8 cellular contexts compared by ENCODE assay signal in genomic region chrX:77447339-77448149, GRCh38. TPM values are rescaled to one million over a fixed set of nuclear protein-coding genes. Genes with fewer than 3 reads are reported as not detected.
A peak's percentile ranks its signal among the peaks of the same experiment; 100 is the strongest.
DNase-seq lines count a peak whose midpoint lies in the region; ATAC-seq and TF ChIP-seq lines count a peak whose summit lies in the region.

Gene FGF16, plus strand, starts transcription at chrX:77447389. Its CDS starts 286 bp downstream, at chrX:77447675.

- H3K4me2 ChIP-seq in fibroblast of lung (ENCODE audit: extremely low read depth, insufficient read depth, low read length) (peak within 1 kb of the TSS; percentile 69), osteoblast (ENCODE audit: insufficient read depth, low read length) (peak within 1 kb of the TSS; percentile 84), PC-3 (ENCODE audit: low read length) (no peak within 1 kb of the TSS)

- H4K20me1 ChIP-seq in fibroblast of lung (ENCODE audit: control insufficient read depth, extremely low read depth, insufficient read depth, low read length) (no peaks in the 10 kb centered on the region), osteoblast (ENCODE audit: insufficient read depth, low read length) (no peaks in the 10 kb centered on the region), PC-3 (ENCODE audit: low read length) (no peaks in the 10 kb centered on the region)

- peaks cover 36% of the 10 kb centered on the region for H3K4me1 Mint-ChIP-seq in CD14-positive monocyte

- no peaks in the 10 kb centered on the region for H3K79me2 ChIP-seq in fibroblast of lung (ENCODE audit: control insufficient read depth, insufficient read depth, low read length)
- H3K79me2 ChIP-seq in osteoblast (ENCODE audit: insufficient read depth, low read length), result no peaks in the 10 kb centered on the region
- no peaks in the 10 kb centered on the region for H3K79me2 ChIP-seq in PC-3 (ENCODE audit: low read length)

- no peak for DNase-seq in CD14-positive monocyte (ENCODE audit: low spot score)
- no peak for DNase-seq in fibroblast of lung (ENCODE audit: low read depth in 2 of 2)
- DNase-seq in osteoblast (ENCODE audit: insufficient read length, low spot score, missing footprints), result peak; percentile 79
- no peak for DNase-seq in PC-3
- no peak for DNase-seq in NCI-H1436 treated with DMSO at 0.1 percent for 48 hours (lab: John Stamatoyannopoulos, UW)
- DNase-seq in effector CD4-positive, alpha-beta T cell, result no peak
- DNase-seq in AML-193 (lab: John Stamatoyannopoulos, UW), result no peak

- ATAC-seq in PC-3, result no peak

- H3K27me3 Mint-ChIP-seq in CD14-positive monocyte (ENCODE audit: low read depth in 3 of 3), result peaks cover 27 to 37% (median 35%) of the 10 kb centered on the region in 3 donors

- H3K4me3 Mint-ChIP-seq in CD14-positive monocyte, result peak within 1 kb of the TSS; percentile 76 to 86

- no peaks in the 10 kb centered on the region for H3F3A ChIP-seq in PC-3 (ENCODE audit: low read length, unreplicated experiment)

- H3K9me3 Mint-ChIP-seq in CD14-positive monocyte, result peaks cover 0 to 17% (median 0%) of the 10 kb centered on the region in 7 donors

- no peaks in the 10 kb centered on the region for H3K27me3 ChIP-seq in fibroblast of lung (ENCODE audit: control insufficient read depth, insufficient read depth, low read length)
- H3K27me3 ChIP-seq in osteoblast (ENCODE audit: insufficient read depth, low read length), result no peaks in the 10 kb centered on the region
- no peaks in the 10 kb centered on the region for H3K27me3 ChIP-seq in PC-3 (ENCODE audit: low read length)

- H3K36me3 ChIP-seq in fibroblast of lung (ENCODE audit: control insufficient read depth, insufficient read depth, low read length) (no peaks in the 10 kb centered on the region), osteoblast (ENCODE audit: insufficient read depth, low read length) (no peaks in the 10 kb centered on the region), PC-3 (ENCODE audit: low read depth, low read length) (no peaks in the 10 kb centered on the region)

- H3K9ac ChIP-seq in fibroblast of lung (ENCODE audit: insufficient read depth, low read length) (no peak within 1 kb of the TSS), PC-3 (ENCODE audit: low read length) (no peak within 1 kb of the TSS)

- H3K4me3 ChIP-seq in WI38 (ENCODE audit: low read depth, low read length) (peak within 1 kb of the TSS; percentile 36; the same call in 1 of the 2 replicates), fibroblast of lung (replicated peaks in 1 of 4; ENCODE audit: control extremely low read depth in 1 of 4, insufficient read depth in 1 of 4, low read depth in 3 of 4, low read length in 4 of 4) (peak within 1 kb of the TSS; percentile 12 to 48 (median 22)), osteoblast (ENCODE audit: insufficient read depth, low read length) (peak within 1 kb of the TSS; percentile 64), PC-3 (ENCODE audit: low read length) (no peak within 1 kb of the TSS)

- BruUV-seq in PC-3 (replicated peaks; lab: Mats Ljungman, UMichigan), result no TSS peak

- intact Hi-C loops in CD14-positive monocyte (cut with micrococcal nuclease), result no loop called here
- intact Hi-C loops in PC-3 (cut with micrococcal nuclease), result no loop called here

- no peak within 1 kb of the TSS for H3K27ac ChIP-seq in fibroblast of lung (ENCODE audit: insufficient read depth, low read length)
- H3K27ac ChIP-seq in osteoblast (ENCODE audit: low read depth, low read length), result no peak within 1 kb of the TSS
- no peak within 1 kb of the TSS for H3K27ac ChIP-seq in PC-3 (ENCODE audit: low read length)

- no peaks in the 10 kb centered on the region for H3K4me1 ChIP-seq in fibroblast of lung (ENCODE audit: control insufficient read depth, extremely low read depth, insufficient read depth, low read length)
- peaks cover 16% of the 10 kb centered on the region for H3K4me1 ChIP-seq in osteoblast (ENCODE audit: insufficient read depth, low read length)
- H3K4me1 ChIP-seq in PC-3 (ENCODE audit: insufficient read depth, low read length), result peaks cover 20% of the 10 kb centered on the region

- H3K27ac Mint-ChIP-seq in CD14-positive monocyte, result no peak within 1 kb of the TSS

- POLR2A ChIA-PET in PC-3 (lab: Charles Lee; ENCODE audit: unreplicated experiment), result no interaction called here

- CTCF ChIA-PET in PC-3 (lab: Charles Lee), result no interaction called here

- H3K36me3 Mint-ChIP-seq in CD14-positive monocyte, result no peaks in the 10 kb centered on the region

- H3K9me2 ChIP-seq in PC-3 (replicated peaks; ENCODE audit: low read length), result no peaks in the 10 kb centered on the region

- H2AFZ ChIP-seq in fibroblast of lung (ENCODE audit: low read length) (peak within 1 kb of the TSS; percentile 62), osteoblast (ENCODE audit: low read length) (peak within 1 kb of the TSS; percentile 78), PC-3 (ENCODE audit: low read length) (no peak within 1 kb of the TSS)

- H3K9me3 ChIP-seq in fibroblast of lung (ENCODE audit: control insufficient read depth, insufficient read depth, low read depth, low read length) (no peaks in the 10 kb centered on the region), osteoblast (ENCODE audit: low read depth, low read length) (no peaks in the 10 kb centered on the region), PC-3 (ENCODE audit: low read length) (no peaks in the 10 kb centered on the region)

- TF ChIP-seq CTCF in CD14-positive monocyte (IDR thresholded peaks at IDR 0.05), result no peak
- no peak for TF ChIP-seq CTCF in WI38 (IDR thresholded peaks at IDR 0.05; ENCODE audit: low read depth, low read length)
- TF ChIP-seq CTCF in fibroblast of lung (conservative IDR thresholded peaks at IDR 0.05 in 1 of 2, IDR thresholded peaks at IDR 0.05 in 1 of 2; ENCODE audit: low read depth in 1 of 2, low read length in 2 of 2), result no peak
- TF ChIP-seq CTCF in osteoblast (IDR thresholded peaks at IDR 0.05; ENCODE audit: extremely low read depth, low read depth, low read length), result no peak
- no peak for TF ChIP-seq CTCF in PC-3 (conservative IDR thresholded peaks at IDR 0.05; ENCODE audit: low read depth, low read length)

RNA-seq across cellular contexts. Expression of gene FGF16, which starts in this region (rescaled TPM):
- polyA plus RNA-seq in CD14-positive monocyte (not detected), fibroblast of lung (not detected in 2 replicates)
- total RNA-seq in fibroblast of lung (not detected in 2 replicates), osteoblast (under 0.01 and 0.36 TPM in 2 replicates), PC-3 (2014; rRNA removed) (not detected in 2 replicates)
- 0.10 TPM in 1 of 2 replicates, not detected in the other for polyA plus RNA-seq in fibroblast of lung (2012)
- polyA minus RNA-seq in fibroblast of lung (ENCODE audit: low replicate concordance), result not detected in 2 replicates

Comparison
In these comparisons a context has a peak if more than half of its experiments do, and no peak if none do; other contexts are left out.
1. Peak in DNase-seq, H3K4me3 ChIP-seq and H3K4me2 ChIP-seq in osteoblast; RNA of the gene not detected or under 1 TPM.